In the genomic region with DNA sequence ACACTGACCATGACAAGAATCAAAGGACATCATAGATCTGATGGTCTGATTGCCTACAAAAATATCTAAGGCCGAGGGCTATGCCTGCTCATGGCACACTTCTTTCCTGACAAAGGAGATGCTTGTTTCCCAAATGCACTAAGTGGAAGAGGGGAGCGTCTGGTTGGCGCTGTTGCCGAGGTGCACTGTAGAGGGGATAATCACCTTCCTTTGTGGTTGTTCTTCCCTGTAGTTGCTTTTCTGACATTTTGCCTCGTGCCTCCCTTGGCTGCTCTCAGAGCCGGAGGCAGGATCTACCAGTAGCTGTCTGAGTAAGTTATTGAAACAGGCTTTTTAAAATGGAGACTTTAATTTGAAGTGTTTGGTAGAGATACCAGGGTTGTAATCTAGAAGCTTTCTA, we compare ENCODE assay signal across 6 cellular contexts.
"Had no signal": no experiment of that assay in that cellular context is flagged by ENCODE, and none has a peak within 500 bp of the region (broad histone marks: within the 10 kb centered on the region; RNA-seq: fewer than 3 reads in every experiment).

No MANE protein-coding gene starts in this region.

- H3K27me3 Mint-ChIP-seq: IgD-negative memory B cell had no signal

- H3K36me3 Mint-ChIP-seq: IgD-negative memory B cell had no signal

- H3K4me1 Mint-ChIP-seq: IgD-negative memory B cell had no signal

- DNase-seq: IMR-90, KBM-7 had no signal

- H3K27ac ChIP-seq: HL-60 had no signal

- H3K4me3 ChIP-seq: K562 had no signal

- H3K27ac Mint-ChIP-seq: IgD-negative memory B cell had no signal

- H3K4me3 Mint-ChIP-seq: IgD-negative memory B cell had no signal

- ATAC-seq: HepG2, K562 had no signal
